Comparison of ENCODE assay signal across 9 cellular contexts in the genomic region with DNA sequence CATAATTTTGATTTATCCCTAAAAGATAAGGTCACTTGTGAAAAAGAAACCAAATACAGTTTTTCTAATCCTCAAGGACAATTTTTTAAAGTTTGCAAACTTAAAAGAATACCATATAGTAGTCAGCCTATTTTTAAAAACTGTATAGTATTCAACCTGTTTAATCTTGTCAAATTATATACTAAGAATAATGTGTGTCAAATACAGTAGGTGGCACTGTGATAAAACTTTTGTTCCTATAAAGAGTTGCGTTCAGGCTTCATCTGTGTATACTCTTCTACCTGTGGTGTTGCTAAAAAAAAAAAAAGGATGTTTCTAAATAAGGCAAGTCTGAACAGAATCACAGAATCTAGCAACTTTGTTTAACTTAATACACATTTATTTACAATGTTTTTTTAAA.
A peak's percentile ranks its signal among the peaks of the same experiment; 100 is the strongest.
DNase-seq lines count a peak whose midpoint lies in the region; ATAC-seq and TF ChIP-seq lines count a peak whose summit lies in the region.
"Had no signal": no experiment of that assay in that cellular context is flagged by ENCODE, and none has a peak within 500 bp of the region (broad histone marks: within the 10 kb centered on the region; RNA-seq: fewer than 3 reads in every experiment).

No MANE protein-coding gene starts in this region.

- H3K36me3 ChIP-seq in Karpas-422 (ENCODE audit: insufficient read depth, low read length), result peaks cover 37% of the 10 kb centered on the region
- H3K36me3 ChIP-seq in ascending aorta, result no peaks in the 10 kb centered on the region
- H3K36me3 ChIP-seq: gastrocnemius medialis had no signal

- H3K4me1 ChIP-seq in Karpas-422 (ENCODE audit: low read length) (peaks cover 4% of the 10 kb centered on the region; the same call in 1 of the 2 replicates), ascending aorta (no peaks in the 10 kb centered on the region)
- H3K4me1 ChIP-seq: gastrocnemius medialis had no signal

- DNase-seq in DMS79 treated with DMSO at 0.1 percent for 48 hours (lab: John Stamatoyannopoulos, UW), result peak; percentile 21
- DNase-seq in Karpas-422, result peak; percentile 60
- peak; percentile 16 for DNase-seq in amniotic epithelial cell (ENCODE audit: low read depth)
- peak; percentile 15 for DNase-seq in medulla oblongata (ENCODE audit: extremely low spot score)
- DNase-seq in activated CD4-positive, CD25-positive, alpha-beta regulatory T cell (lab: John Stamatoyannopoulos, UW), result no peak
- DNase-seq in ascending aorta (ENCODE audit: low spot score in 2 of 2), result no peak
- DNase-seq: gastrocnemius medialis had no signal

- ATAC-seq in HG03378 (IDR thresholded peaks at IDR 0.05; ENCODE audit: unreplicated experiment) (no peak), HG02642 (IDR thresholded peaks at IDR 0.05; ENCODE audit: poor library complexity, unreplicated experiment) (no peak)
- ATAC-seq: gastrocnemius medialis had no signal

- no peak overlapping the region for H3K9ac ChIP-seq in Karpas-422 (ENCODE audit: low read length)

- no peak overlapping the region for H3K4me2 ChIP-seq in Karpas-422 (ENCODE audit: low read depth, low read length, poor library complexity, severe bottlenecking)

- H3K9me2 ChIP-seq in Karpas-422 (replicated peaks; ENCODE audit: insufficient read depth, low read length), result no peaks in the 10 kb centered on the region

- H3K79me2 ChIP-seq in Karpas-422 (ENCODE audit: low read length), result peaks cover 16% of the 10 kb centered on the region

- no peak overlapping the region for H2AFZ ChIP-seq in Karpas-422 (ENCODE audit: low read length)

- H3K9me3 ChIP-seq in Karpas-422 (ENCODE audit: low read length) (no peaks in the 10 kb centered on the region), ascending aorta (no peaks in the 10 kb centered on the region)
- H3K9me3 ChIP-seq: gastrocnemius medialis had no signal

- intact Hi-C loops in ascending aorta (cut with DNase I), result no loop called here

- no peaks in the 10 kb centered on the region for H4K20me1 ChIP-seq in Karpas-422 (ENCODE audit: insufficient read depth, low read depth, low read length)

- no peak overlapping the region for H3K27ac ChIP-seq in Karpas-422 (ENCODE audit: low read length)
- no peak overlapping the region for H3K27ac ChIP-seq in ascending aorta
- H3K27ac ChIP-seq: gastrocnemius medialis had no signal

- H3K4me3 ChIP-seq in Karpas-422 (ENCODE audit: low read length), result no peak overlapping the region
- no peak overlapping the region for H3K4me3 ChIP-seq in ascending aorta
- H3K4me3 ChIP-seq: gastrocnemius medialis had no signal

- peak in 1 of 3 experiments; percentile 16 for TF ChIP-seq CTCF in ascending aorta (IDR thresholded peaks at IDR 0.05)

- no peaks in the 10 kb centered on the region for H3K27me3 ChIP-seq in Karpas-422 (ENCODE audit: low read length)
- H3K27me3 ChIP-seq in ascending aorta, result no peaks in the 10 kb centered on the region
- H3K27me3 ChIP-seq: gastrocnemius medialis had no signal

Comparison
In these comparisons a context has a peak if more than half of its experiments do, and no peak if none do; other contexts are left out.
1. DNase-seq: peak in DMS79 treated with DMSO at 0.1 percent for 48 hours (single experiment), Karpas-422 (single experiment), amniotic epithelial cell (single experiment) and medulla oblongata (single experiment); none in activated CD4-positive, CD25-positive, alpha-beta regulatory T cell (0 of 4) and ascending aorta (0 of 2).